Comparison of ENCODE assay signal across 8 cellular contexts in the genomic region with DNA sequence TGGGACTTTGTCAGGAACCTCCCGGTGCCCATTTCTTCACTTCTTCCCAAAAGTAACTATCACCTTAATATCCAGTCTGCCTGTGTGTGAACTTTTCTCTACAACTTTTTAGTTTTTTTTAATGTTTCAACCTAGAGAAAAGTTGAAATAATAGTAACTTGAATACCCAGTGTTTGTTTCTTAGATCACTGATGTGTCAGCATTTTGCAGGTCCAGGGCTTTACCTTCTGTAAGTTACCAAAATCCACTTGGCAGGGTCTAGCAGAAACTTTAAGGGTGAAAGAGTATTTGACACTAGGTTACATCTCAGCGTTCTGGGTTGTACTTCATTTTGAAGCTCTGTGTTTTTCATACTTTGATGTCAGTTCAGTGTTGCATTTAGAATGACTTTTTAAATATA.
"Had no signal": no experiment of that assay in that cellular context is flagged by ENCODE, and none has a peak within 500 bp of the region (broad histone marks: within the 10 kb centered on the region; RNA-seq: fewer than 3 reads in every experiment).

No MANE protein-coding gene starts in this region.

- H3K9me3 ChIP-seq: HAP-1 had no signal

- H3K36me3 ChIP-seq: HAP-1 had no signal

- DNase-seq: GM23248, GOT3, H7, HFFc6, KG1 had no signal

- H3K9ac ChIP-seq: GM23248 had no signal

- H3K4me1 ChIP-seq: HAP-1 had no signal

- ATAC-seq: HCT116 had no signal

- H3K27ac ChIP-seq: GM23248, HL-60 had no signal

- H2AFZ ChIP-seq: GM23248 had no signal

- H3K4me3 ChIP-seq: GM23248, HAP-1 had no signal
